Comparison of ENCODE assay signal across 24 cellular contexts in genomic region chr15:101037090-101037830, GRCh38.
DNase-seq lines count a peak whose midpoint lies in the region; ATAC-seq and TF ChIP-seq lines count a peak whose summit lies in the region.
"Had no signal": no experiment of that assay in that cellular context is flagged by ENCODE, and none has a peak within 500 bp of the region (broad histone marks: within the 10 kb centered on the region; RNA-seq: fewer than 3 reads in every experiment).

No MANE protein-coding gene starts in this region.

- no peak overlapping the region for H3K4me2 ChIP-seq in H9 (ENCODE audit: insufficient read depth, insufficient read length, low read length)
- H3K4me2 ChIP-seq: neural progenitor cell had no signal

- no peaks in the 10 kb centered on the region for H3K79me2 ChIP-seq in H9 (ENCODE audit: insufficient read depth, low read length)

- H3K56ac ChIP-seq in H9 (ENCODE audit: insufficient read length, low read depth, low read length), result no peak overlapping the region

- WGBS in H9 (ENCODE audit: extremely low coverage, insufficient read length, low lambda C conversion rate), result no CpG with 5 or more reads among the region's 3 CpGs
- 87 to 93% methylated on average over 3 of the region's 3 CpGs for WGBS in testis, 2 donors

- H2BK5ac ChIP-seq in H9 (ENCODE audit: insufficient read length, low read length), result no peak overlapping the region

- H4K5ac ChIP-seq in H9 (ENCODE audit: insufficient read length, low read depth, low read length), result no peak overlapping the region

- no peak overlapping the region for H4K91ac ChIP-seq in H9 (ENCODE audit: insufficient read length, low read depth, low read length)

- no peak overlapping the region for H3K27ac Mint-ChIP-seq in H9
- no peak overlapping the region for H3K27ac Mint-ChIP-seq in chondrocyte (ENCODE audit: unreplicated experiment)
- H3K27ac Mint-ChIP-seq: CD4-positive, alpha-beta T cell; neural progenitor cell; stimulated activated memory B cell treated with anti-CD40 and anti-IgM and Interleukin-4, amounts not matched to agents 10 μg/mL and 1 μg/mL and 100 μg/mL, for 72 hours; T-cell had no signal

- no peaks in the 10 kb centered on the region for H3K23me2 ChIP-seq in H9 (ENCODE audit: insufficient read length, low read depth, low read length, poor library complexity, severe bottlenecking)

- no peaks in the 10 kb centered on the region for H4K20me1 ChIP-seq in H9 (ENCODE audit: control insufficient read depth, insufficient read depth, insufficient read length)

- H3K14ac ChIP-seq in H9 (ENCODE audit: insufficient read depth, low read length), result no peak overlapping the region; the same call in 1 of the 2 replicates

- TF ChIP-seq POLR2A in testis (IDR thresholded peaks at IDR 0.05), result no peak

- H2AFZ ChIP-seq in H9 (ENCODE audit: low read length), result no peak overlapping the region
- H2AFZ ChIP-seq: neural progenitor cell had no signal

- H2BK120ac ChIP-seq in H9 (ENCODE audit: low read depth, low read length, poor library complexity, severe bottlenecking), result no peak overlapping the region

- no peak overlapping the region for H3K4ac ChIP-seq in H9 (ENCODE audit: low read depth, low read length)

- ATAC-seq in GM18502 (IDR thresholded peaks at IDR 0.05; ENCODE audit: poor library complexity, unreplicated experiment) (no peak), GM18873 (IDR thresholded peaks at IDR 0.05; ENCODE audit: low FRiP score, unreplicated experiment) (no peak)
- ATAC-seq: stimulated activated memory B cell treated with anti-CD40 and anti-IgM and Interleukin-4, amounts not matched to agents 10 μg/mL and 1 μg/mL and 100 μg/mL, for 72 hours; T-cell had no signal

- H3K27me3 Mint-ChIP-seq in H9 (ENCODE audit: low read depth) (peaks cover 3% of the 10 kb centered on the region), chondrocyte (ENCODE audit: low read depth) (no peaks in the 10 kb centered on the region)
- H3K27me3 Mint-ChIP-seq: stimulated activated memory B cell treated with anti-CD40 and anti-IgM and Interleukin-4, amounts not matched to agents 10 μg/mL and 1 μg/mL and 100 μg/mL, for 72 hours had no signal

- no peaks in the 10 kb centered on the region for H3K79me1 ChIP-seq in H9 (ENCODE audit: insufficient read depth, low read depth, low read length, poor library complexity, severe bottlenecking)

- H3K18ac ChIP-seq in H9 (ENCODE audit: insufficient read length, low read depth, low read length), result no peak overlapping the region

- H3K23ac ChIP-seq in H9 (ENCODE audit: insufficient read length, low read depth, low read length), result no peak overlapping the region

- H4K8ac ChIP-seq in H9 (replicated peaks; ENCODE audit: insufficient read length, low read depth, low read length), result no peak overlapping the region

- H3K4me1 Mint-ChIP-seq in H9, result no peaks in the 10 kb centered on the region
- H3K4me1 Mint-ChIP-seq in chondrocyte (ENCODE audit: low read depth), result no peaks in the 10 kb centered on the region
- H3K4me1 Mint-ChIP-seq: neural progenitor cell, T-cell had no signal

- DNase-seq in H9 (peak; percentile 17), chondrocyte (ENCODE audit: low spot score) (peak; percentile 55), mucosa of gallbladder (ENCODE audit: low spot score) (peak; percentile 3), testis (peak; percentile 6)
- DNase-seq in activated CD4-positive, CD25-positive, alpha-beta regulatory T cell (lab: John Stamatoyannopoulos, UW), result no peak
- DNase-seq: activated CD4-positive, CD25-positive, alpha-beta regulatory T cell treated with anti-CD3 and anti-CD28 coated beads, Interleukin-2, amount 50 U/mL, for 72 hours; activated naive CD4-positive, alpha-beta T cell treated with Interleukin-2 at 50 U/mL for 16 hours; activated T-cell treated with anti-CD3 and anti-CD28 coated beads, Interleukin-2, amount 50 U/mL, for 48 hours; GOT3; Karpas-422; MV-4-11; NCI-H146; NCI-H510A treated with DMSO at 0.1 percent for 48 hours; stimulated activated CD4-positive, alpha-beta T cell treated with anti-CD3 and anti-CD28 coated beads, Interleukin-2, amount 100 ng/mL, for 48 hours had no signal

- TF ChIP-seq CTCF in H9 (conservative IDR thresholded peaks at IDR 0.05) (no peak), chondrocyte (IDR thresholded peaks at IDR 0.05) (no peak), testis (IDR thresholded peaks at IDR 0.05) (no peak)

- intact Hi-C loops in testis (cut with DNase I; ENCODE audit: low total_unique reads), result no loop called here

- peaks cover 10 to 15% of the 10 kb centered on the region in 2 experiments; a peak in 4 of 5 replicates for H3K9me3 Mint-ChIP-seq in H9
- H3K9me3 Mint-ChIP-seq in chondrocyte (ENCODE audit: low read depth), result peaks cover 37% of the 10 kb centered on the region

- H3K4me1 ChIP-seq in H9 (ENCODE audit: insufficient read depth, low read length) (no peaks in the 10 kb centered on the region), testis (no peaks in the 10 kb centered on the region)
- H3K4me1 ChIP-seq: breast epithelium, neural progenitor cell, SJSA1 had no signal

- H3K9me3 ChIP-seq in H9 (ENCODE audit: control insufficient read depth, low read depth, low read length), result no peaks in the 10 kb centered on the region
- H3K9me3 ChIP-seq in testis, result no peaks in the 10 kb centered on the region

- no peak overlapping the region for H3K9ac ChIP-seq in H9 (ENCODE audit: extremely low read depth, insufficient read length, low read length)
- H3K9ac ChIP-seq: neural progenitor cell had no signal

- H3K36me3 ChIP-seq in testis (ENCODE audit: low read depth, missing control alignments), result no peaks in the 10 kb centered on the region
- H3K36me3 ChIP-seq: breast epithelium, neural progenitor cell, thoracic aorta had no signal

- H3K4me3 Mint-ChIP-seq in H9 (no peak overlapping the region), chondrocyte (ENCODE audit: unreplicated experiment) (no peak overlapping the region)
- H3K4me3 Mint-ChIP-seq: CD4-positive, alpha-beta T cell; neural progenitor cell; stimulated activated memory B cell treated with anti-CD40 and anti-IgM and Interleukin-4, amounts not matched to agents 10 μg/mL and 1 μg/mL and 100 μg/mL, for 72 hours; T-cell had no signal

- H2BK15ac ChIP-seq in H9 (ENCODE audit: low read depth, low read length), result no peak overlapping the region

- H3K4me3 ChIP-seq in testis, result no peak overlapping the region
- H3K4me3 ChIP-seq: breast epithelium, lung, neural progenitor cell, SJSA1, thoracic aorta had no signal

- H3K36me3 Mint-ChIP-seq in H9 (ENCODE audit: insufficient read depth in 1 of 3, low read depth in 3 of 3) (no peaks in the 10 kb centered on the region; a peak in 1 of 7 replicates), chondrocyte (ENCODE audit: low read depth) (peaks cover 19% of the 10 kb centered on the region)

- no peak overlapping the region for H2BK12ac ChIP-seq in H9 (ENCODE audit: insufficient read length, low read depth, low read length)

- no peak overlapping the region for H3T11ph ChIP-seq in H9 (ENCODE audit: low read length)

- H2AK5ac ChIP-seq in H9 (ENCODE audit: insufficient read length, low read length), result no peak overlapping the region

- no peak overlapping the region for H3K27ac ChIP-seq in H9 (ENCODE audit: insufficient read length, low read depth, low read length)
- no peak overlapping the region for H3K27ac ChIP-seq in testis
- H3K27ac ChIP-seq: breast epithelium, neural progenitor cell, SJSA1, thoracic aorta had no signal

- no peak overlapping the region for H2BK20ac ChIP-seq in H9 (ENCODE audit: low read depth, low read length, poor library complexity, severe bottlenecking)

- H3K27me3 ChIP-seq in H9 (ENCODE audit: insufficient read depth, low read length) (no peaks in the 10 kb centered on the region), testis (no peaks in the 10 kb centered on the region)
- H3K27me3 ChIP-seq: breast epithelium, neural progenitor cell, SJSA1 had no signal

Comparison
In these comparisons a context has a peak if more than half of its experiments do, and no peak if none do; other contexts are left out.
1. DNase-seq: peak in H9 (single experiment), chondrocyte (single experiment), mucosa of gallbladder (single experiment) and testis (single experiment); none in activated CD4-positive, CD25-positive, alpha-beta regulatory T cell (0 of 4).